In genomic region chr1:200877839-200878551, GRCh38 we compare ENCODE assay signal across 8 cellular contexts. TPM values are rescaled to one million over a fixed set of nuclear protein-coding genes. Genes with fewer than 3 reads are reported as not detected.
DNase-seq lines count a peak whose midpoint lies in the region; ATAC-seq and TF ChIP-seq lines count a peak whose summit lies in the region.

No MANE protein-coding gene starts in this region.

- H3K36me3 ChIP-seq in body of pancreas (replicated peaks in 1 of 2; ENCODE audit: insufficient read depth in 1 of 2, low read depth in 2 of 2): no peaks in the 10 kb centered on the region

- DNase-seq in activated CD8-positive, alpha-beta T cell treated with anti-CD3 and anti-CD28 coated beads for 36 hours: peak; percentile 83
- DNase-seq in stimulated activated CD8-positive, alpha-beta memory T cell treated with anti-CD3 and anti-CD28 coated beads, Interleukin-12 subunit alpha, Interleukin-12 subunit beta, amount 100 ng/mL, for 1 hour (ENCODE audit: low read depth): peak; percentile 15
- no peak for DNase-seq in body of pancreas
- DNase-seq in NCI-H146 treated with DMSO at 0.1 percent for 48 hours (lab: John Stamatoyannopoulos, UW; ENCODE audit: unreplicated experiment): no peak
- no peak for DNase-seq in SHP77 treated with DMSO at 0.1 percent for 48 hours (lab: John Stamatoyannopoulos, UW)

- no peak overlapping the region for H3K27ac Mint-ChIP-seq in activated CD8-positive, alpha-beta T cell treated with anti-CD3 and anti-CD28 coated beads for 36 hours

- H3K4me1 ChIP-seq in body of pancreas: peaks cover 10% of the 10 kb centered on the region

- 69 to 74% methylated on average over 6 of the region's 6 CpGs for whole genome bisulfite sequencing in body of pancreas, 2 donors

- H3K27me3 ChIP-seq in body of pancreas: peaks cover 0 to 13% of the 10 kb centered on the region in 2 donors

- H3K27ac ChIP-seq in body of pancreas: no peak overlapping the region

- ATAC-seq in GM19395 (IDR thresholded peaks at IDR 0.05; ENCODE audit: unreplicated experiment): peak; percentile 54
- peak; percentile 63 for ATAC-seq in HG03066 (IDR thresholded peaks at IDR 0.05; ENCODE audit: low read depth, unreplicated experiment)
- ATAC-seq in activated CD8-positive, alpha-beta T cell treated with anti-CD3 and anti-CD28 coated beads for 36 hours: peak; percentile 83
- no peak for ATAC-seq in body of pancreas
- no peak for ATAC-seq in HG03521 (IDR thresholded peaks at IDR 0.05; ENCODE audit: unreplicated experiment)

- CTCF ChIA-PET in activated CD8-positive, alpha-beta T cell treated with anti-CD3 and anti-CD28 coated beads for 36 hours (lab: Charles Lee): interaction anchor here (1.0 to 2.3 kb wide), 7 partner anchors 10 to 256 kb away, joined by 3 to 12 read pairs (median 6); no protein-coding TSS in a partner anchor

- intact Hi-C loops in activated CD8-positive, alpha-beta T cell treated with anti-CD3 and anti-CD28 coated beads for 36 hours (cut with micrococcal nuclease): no loop called here
- intact Hi-C loops in body of pancreas (cut with DNase I): no loop called here

- H3K9me3 Mint-ChIP-seq in activated CD8-positive, alpha-beta T cell treated with anti-CD3 and anti-CD28 coated beads for 36 hours: no peaks in the 10 kb centered on the region

- H3K4me3 ChIP-seq in body of pancreas: no peak overlapping the region

- POLR2A ChIA-PET in activated CD8-positive, alpha-beta T cell treated with anti-CD3 and anti-CD28 coated beads for 36 hours (lab: Charles Lee): interaction anchor here (0.8 to 3.4 kb wide), 6 partner anchors 9 to 204 kb away, joined by 3 to 29 read pairs (median 4); no protein-coding TSS in a partner anchor

- no peak overlapping the region for H3K4me3 Mint-ChIP-seq in activated CD8-positive, alpha-beta T cell treated with anti-CD3 and anti-CD28 coated beads for 36 hours

- no peak for TF ChIP-seq CTCF in activated CD8-positive, alpha-beta T cell treated with anti-CD3 and anti-CD28 coated beads for 36 hours (IDR thresholded peaks at IDR 0.05)
- no peak for TF ChIP-seq CTCF in body of pancreas (IDR thresholded peaks at IDR 0.05)

- H3K36me3 Mint-ChIP-seq in activated CD8-positive, alpha-beta T cell treated with anti-CD3 and anti-CD28 coated beads for 36 hours (ENCODE audit: low read depth): no peaks in the 10 kb centered on the region

- H3K27me3 Mint-ChIP-seq in activated CD8-positive, alpha-beta T cell treated with anti-CD3 and anti-CD28 coated beads for 36 hours: peaks cover 29% of the 10 kb centered on the region

- H3K4me1 Mint-ChIP-seq in activated CD8-positive, alpha-beta T cell treated with anti-CD3 and anti-CD28 coated beads for 36 hours (ENCODE audit: low read depth): peaks cover 32% of the 10 kb centered on the region

- TF ChIP-seq POLR2A in body of pancreas (IDR thresholded peaks at IDR 0.05): no peak

- H3K9me3 ChIP-seq in body of pancreas: no peaks in the 10 kb centered on the region

RNA-seq across cellular contexts. Expression of gene GPR25, which starts 5.2 kb away (rescaled TPM):
- total RNA-seq in activated CD8-positive, alpha-beta T cell treated with anti-CD3 and anti-CD28 coated beads for 36 hours: under 1 TPM; 0.29 to 0.34 TPM
- total RNA-seq in body of pancreas: 1 to 10 TPM in 1 of 2 donors, not detected in 1; 1.3 TPM

RNA-seq across cellular contexts. Expression of gene INAVA, which starts 16.7 kb away (rescaled TPM):
- not detected for total RNA-seq in activated CD8-positive, alpha-beta T cell treated with anti-CD3 and anti-CD28 coated beads for 36 hours
- total RNA-seq in body of pancreas: 10 to 100 TPM; 22.1 to 30.7 TPM

Comparison
In these comparisons a context has a peak if more than half of its experiments do, and no peak if none do; other contexts are left out.
1. ATAC-seq: peak in GM19395 (single experiment), HG03066 (single experiment) and activated CD8-positive, alpha-beta T cell treated with anti-CD3 and anti-CD28 coated beads for 36 hours (single experiment); none in body of pancreas (single experiment) and HG03521 (single experiment).
2. DNase-seq: peak in activated CD8-positive, alpha-beta T cell treated with anti-CD3 and anti-CD28 coated beads for 36 hours (single experiment) and stimulated activated CD8-positive, alpha-beta memory T cell treated with anti-CD3 and anti-CD28 coated beads, Interleukin-12 subunit alpha, Interleukin-12 subunit beta, amount 100 ng/mL, for 1 hour (single experiment); none in body of pancreas (0 of 4), NCI-H146 treated with DMSO at 0.1 percent for 48 hours (single experiment) and SHP77 treated with DMSO at 0.1 percent for 48 hours (single experiment).
3. RNA of gene INAVA, which starts 16.7 kb away (total RNA-seq): 22.1 to 30.7 TPM in body of pancreas; not detected in activated CD8-positive, alpha-beta T cell treated with anti-CD3 and anti-CD28 coated beads for 36 hours; every median in the first group is over 10 times any median in the second.